27 cellular contexts compared by ENCODE assay signal in the genomic region with DNA sequence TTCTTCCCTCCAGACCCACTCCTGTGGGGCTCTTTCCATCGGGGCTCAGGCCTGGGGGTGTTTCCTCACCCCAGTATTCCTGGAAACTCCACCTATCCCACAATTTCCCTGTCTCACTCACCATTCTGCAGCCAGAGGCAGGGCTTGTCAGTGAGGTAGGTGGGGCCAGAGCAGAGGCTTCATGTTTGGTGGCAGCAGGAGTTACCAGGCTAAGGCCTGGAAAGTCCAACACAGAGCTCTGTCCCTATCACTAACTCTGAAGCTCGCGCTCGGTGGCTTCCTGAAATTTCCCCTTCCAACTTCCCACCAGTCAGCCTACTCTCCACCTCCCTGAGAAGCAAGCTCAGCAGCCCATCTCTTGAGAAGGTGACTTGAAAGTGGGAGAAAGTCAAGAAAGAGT.
"Had no signal": no experiment of that assay in that cellular context is flagged by ENCODE, and none has a peak within 500 bp of the region (broad histone marks: within the 10 kb centered on the region; RNA-seq: fewer than 3 reads in every experiment).

No MANE protein-coding gene starts in this region.

- H3K27ac ChIP-seq: brain microvascular endothelial cell, epithelial cell of prostate, gastroesophageal sphincter had no signal

- H3K4me3 ChIP-seq: esophagus squamous epithelium, gastroesophageal sphincter had no signal

- H3K4me3 Mint-ChIP-seq: activated CD4-positive, alpha-beta memory T cell treated with anti-CD3 and anti-CD28 coated beads, Interleukin-2, amount 10 ng/mL, durations not matched to agents 7 days and 5 days; activated CD4-positive, alpha-beta T cell treated with anti-CD3 and anti-CD28 coated beads, Interleukin-2, amount 10 ng/mL, durations not matched to agents 7 days and 5 days; activated naive CD8-positive, alpha-beta T cell; activated T-cell treated with anti-CD3 and anti-CD28 coated beads, Interleukin-2, amount 50 U/mL, for 24 hours; activated T-cell treated with anti-CD3 and anti-CD28 coated beads, Interleukin-2, amount 50 U/mL, for 72 hours had no signal

- H3K36me3 Mint-ChIP-seq: activated naive CD8-positive, alpha-beta T cell had no signal

- H3K4me1 ChIP-seq: gastroesophageal sphincter had no signal

- H3K27me3 ChIP-seq: brain microvascular endothelial cell, esophagus squamous epithelium, gastroesophageal sphincter had no signal

- H3K36me3 ChIP-seq: brain microvascular endothelial cell, esophagus squamous epithelium, gastroesophageal sphincter had no signal

- H3K9me3 ChIP-seq: esophagus squamous epithelium, gastroesophageal sphincter had no signal

- H3K9me3 Mint-ChIP-seq: activated CD4-positive, alpha-beta memory T cell treated with anti-CD3 and anti-CD28 coated beads, Interleukin-2, amount 10 ng/mL, durations not matched to agents 7 days and 5 days; activated CD4-positive, alpha-beta T cell treated with anti-CD3 and anti-CD28 coated beads, Interleukin-2, amount 10 ng/mL, durations not matched to agents 7 days and 5 days; activated T-cell treated with anti-CD3 and anti-CD28 coated beads, Interleukin-2, amount 50 U/mL, for 24 hours; activated T-cell treated with anti-CD3 and anti-CD28 coated beads, Interleukin-2, amount 50 U/mL, for 72 hours had no signal

- H3K27ac Mint-ChIP-seq: activated CD4-positive, alpha-beta memory T cell treated with anti-CD3 and anti-CD28 coated beads, Interleukin-2, amount 10 ng/mL, durations not matched to agents 7 days and 5 days; activated CD4-positive, alpha-beta T cell treated with anti-CD3 and anti-CD28 coated beads, Interleukin-2, amount 10 ng/mL, durations not matched to agents 7 days and 5 days; activated naive CD8-positive, alpha-beta T cell; activated T-cell treated with anti-CD3 and anti-CD28 coated beads, Interleukin-2, amount 50 U/mL, for 24 hours; activated T-cell treated with anti-CD3 and anti-CD28 coated beads, Interleukin-2, amount 50 U/mL, for 72 hours had no signal

- H3K4me1 Mint-ChIP-seq: activated CD4-positive, alpha-beta memory T cell treated with anti-CD3 and anti-CD28 coated beads, Interleukin-2, amount 10 ng/mL, durations not matched to agents 7 days and 5 days had no signal

- ATAC-seq: activated T-cell treated with anti-CD3 and anti-CD28 coated beads, Interleukin-2, amount 50 U/mL, for 72 hours; gastroesophageal sphincter had no signal

- H3K27me3 Mint-ChIP-seq: activated CD4-positive, alpha-beta memory T cell treated with anti-CD3 and anti-CD28 coated beads, Interleukin-2, amount 10 ng/mL, durations not matched to agents 7 days and 5 days; activated CD4-positive, alpha-beta T cell treated with anti-CD3 and anti-CD28 coated beads, Interleukin-2, amount 10 ng/mL, durations not matched to agents 7 days and 5 days; activated naive CD8-positive, alpha-beta T cell; activated T-cell treated with anti-CD3 and anti-CD28 coated beads, Interleukin-2, amount 50 U/mL, for 24 hours had no signal

- DNase-seq: activated CD4-positive, alpha-beta memory T cell treated with anti-CD3 and anti-CD28 coated beads, Interleukin-2, amount 10 ng/mL, durations not matched to agents 7 days and 5 days; activated CD4-positive, alpha-beta T cell treated with anti-CD3 and anti-CD28 coated beads for 4 hours; activated CD4-positive, alpha-beta T cell treated with anti-CD3 and anti-CD28 coated beads, Interleukin-2, amount 10 ng/mL, durations not matched to agents 7 days and 5 days; activated CD4-positive, alpha-beta T cell treated with anti-CD3 and anti-CD28 coated beads, Interleukin-2, amount 50 U/mL, for 4 hours; activated CD4-positive, CD25-positive, alpha-beta regulatory T cell; activated CD4-positive, CD25-positive, alpha-beta regulatory T cell treated with anti-CD3 and anti-CD28 coated beads, Interleukin-2, amount 50 U/mL, for 72 hours; activated CD8-positive, alpha-beta memory T cell treated with anti-CD3 and anti-CD28 coated beads, Interleukin-2, amount 50 U/mL, for 48 hours; activated effector memory CD4-positive, alpha-beta T cell treated with Interleukin-2 at 50 U/mL for 16 hours; activated gamma-delta T cell treated with Interleukin-2 at 50 U/mL for 16 hours; activated naive CD4-positive, alpha-beta T cell treated with anti-CD3 and anti-CD28 coated beads, Interleukin-2, amount 50 U/mL, for 16 hours; activated naive CD4-positive, alpha-beta T cell treated with Interleukin-2 at 50 U/mL for 16 hours; activated T-cell treated with anti-CD3 and anti-CD28 coated beads for 4 hours; activated T-cell treated with anti-CD3 and anti-CD28 coated beads, Interleukin-2, amount 50 U/mL, for 24 hours; activated T-cell treated with anti-CD3 and anti-CD28 coated beads, Interleukin-2, amount 50 U/mL, for 72 hours; amniotic stem cell; anterior cingulate cortex; brain microvascular endothelial cell; caudate nucleus; cortex of kidney; dermis blood vessel endothelial cell; effector CD8-positive, alpha-beta T cell; esophagus squamous epithelium; foreskin melanocyte; T-helper 2 cell had no signal
